ENCODE assay signal across 15 cellular contexts in genomic region chr3:153830552-153830951, GRCh38.
DNase-seq lines count a peak whose midpoint lies in the region; ATAC-seq and TF ChIP-seq lines count a peak whose summit lies in the region.
"Had no signal": no experiment of that assay in that cellular context is flagged by ENCODE, and none has a peak within 500 bp of the region (broad histone marks: within the 10 kb centered on the region; RNA-seq: fewer than 3 reads in every experiment).

No MANE protein-coding gene starts in this region.

- no peak for TF ChIP-seq RAD21 in SK-N-SH (IDR thresholded peaks at IDR 0.05; ENCODE audit: low read length)
- TF ChIP-seq RAD21 in liver (IDR thresholded peaks at IDR 0.05): no peak

- H3K9ac ChIP-seq in SK-N-SH (no peak overlapping the region), liver (ENCODE audit: low read depth in 1 of 2, low read length in 2 of 2) (no peak overlapping the region)

- POLR2A ChIA-PET in SK-N-SH (lab: Yijun Ruan, JAX): no interaction called here

- no peaks in the 10 kb centered on the region for H4K20me1 ChIP-seq in SK-N-SH (ENCODE audit: insufficient read depth)

- H3K36me3 ChIP-seq in SK-N-SH (replicated peaks in 1 of 2; ENCODE audit: control insufficient read depth in 1 of 2, insufficient read depth in 2 of 2, low read length in 1 of 2) (no peaks in the 10 kb centered on the region), liver (ENCODE audit: control insufficient read depth in 4 of 4, insufficient read depth in 3 of 4, low read depth in 1 of 4, low read length in 3 of 4) (no peaks in the 10 kb centered on the region)
- H3K36me3 ChIP-seq: HAP-1 had no signal

- ATAC-seq in SK-N-SH treated with all-trans-retinoic acid at 6 μM for 48 hours: no peak
- no peak for ATAC-seq in GM19351 (IDR thresholded peaks at IDR 0.05; ENCODE audit: unreplicated experiment)

- no peak for TF ChIP-seq CTCF in SK-N-SH (IDR thresholded peaks at IDR 0.05)
- no peak for TF ChIP-seq CTCF in liver (IDR thresholded peaks at IDR 0.05; ENCODE audit: low read depth, low read length, missing input control)

- DNase-seq in SK-N-SH (no peak), NCI-H774 (lab: John Stamatoyannopoulos, UW) (peak; percentile 15), epithelial cell of prostate (ENCODE audit: low read depth, low spot score) (no peak), UCSD-AML1 (lab: John Stamatoyannopoulos, UW; ENCODE audit: unreplicated experiment) (no peak), DMS153 (lab: John Stamatoyannopoulos, UW) (no peak)
- DNase-seq: C1 segment of cervical spinal cord; CD4-positive, alpha-beta T cell; DMS79 treated with DMSO at 0.1 percent for 48 hours; EL; GOT3; HFFc6 had no signal

- CTCF ChIA-PET in SK-N-SH (lab: Yijun Ruan, JAX): no interaction called here

- H3K9me3 ChIP-seq in SK-N-SH (no peaks in the 10 kb centered on the region), liver (ENCODE audit: control insufficient read depth in 4 of 4, low read length in 3 of 4) (peaks cover 0 to 10% (median 0%) of the 10 kb centered on the region in 4 donors)
- H3K9me3 ChIP-seq: HAP-1 had no signal

- H3K9me2 ChIP-seq in SK-N-SH: no peaks in the 10 kb centered on the region

- H3K4me3 ChIP-seq in SK-N-SH (ENCODE audit: low read depth in 2 of 2, low read length in 1 of 2) (no peak overlapping the region), liver (ENCODE audit: low read depth in 1 of 3, low read length in 3 of 3) (no peak overlapping the region)
- H3K4me3 ChIP-seq: HAP-1 had no signal

- H2AFZ ChIP-seq in SK-N-SH (ENCODE audit: low read depth): peak overlapping the region; percentile 53

- H3K27ac ChIP-seq in SK-N-SH (ENCODE audit: low read depth in 2 of 2, low read length in 1 of 2): no peak overlapping the region
- H3K27ac ChIP-seq in epithelial cell of prostate: peak overlapping the region; percentile 95
- H3K27ac ChIP-seq in liver (ENCODE audit: low read depth in 1 of 2, low read length in 2 of 2): no peak overlapping the region

- H3K4me1 ChIP-seq in SK-N-SH (ENCODE audit: control insufficient read depth in 1 of 2, insufficient read depth in 2 of 2, low read depth in 1 of 2, low read length in 1 of 2) (peaks cover 0 to 5% of the 10 kb centered on the region in 2 experiments; a peak in 1 of 4 replicates), liver (ENCODE audit: control insufficient read depth in 4 of 4, insufficient read depth in 4 of 4, low read length in 3 of 4) (peaks cover 0 to 10% (median 4%) of the 10 kb centered on the region in 4 donors)
- H3K4me1 ChIP-seq: HAP-1 had no signal

- no peak for TF ChIP-seq EP300 in SK-N-SH (IDR thresholded peaks at IDR 0.05; ENCODE audit: borderline replicate concordance in 1 of 2, low read depth in 1 of 2, low read length in 1 of 2)

- H3K27me3 ChIP-seq in SK-N-SH (ENCODE audit: insufficient read depth) (no peaks in the 10 kb centered on the region), liver (ENCODE audit: control insufficient read depth in 4 of 4, insufficient read depth in 4 of 4, low read length in 3 of 4) (peaks cover 0 to 5% (median 0%) of the 10 kb centered on the region in 4 donors)

- H3K79me2 ChIP-seq in SK-N-SH (ENCODE audit: insufficient read depth): no peaks in the 10 kb centered on the region

- no peak overlapping the region; the same call in 1 of the 2 replicates for H3K4me2 ChIP-seq in SK-N-SH

- 45% methylated on average over 1 of the region's 1 CpG for WGBS in SK-N-SH (ENCODE audit: low lambda C conversion rate)
- WGBS in liver: 33% methylated on average over 1 of the region's 1 CpG

- no peaks in the 10 kb centered on the region for H3F3A ChIP-seq in SK-N-SH (replicated peaks; ENCODE audit: insufficient read depth)

TF ChIP-seq in SK-N-SH, 30 proteins besides CTCF, POLR2A, EP300 and RAD21:
- TF ChIP-seq TCF12 (IDR thresholded peaks at IDR 0.05) (no peak), USF1 (IDR thresholded peaks at IDR 0.05; ENCODE audit: borderline replicate concordance, low read depth) (no peak), TAF1 (IDR thresholded peaks at IDR 0.05; ENCODE audit: borderline replicate concordance, low read depth, low read length) (no peak), RCOR1 (IDR thresholded peaks at IDR 0.05; ENCODE audit: low read length) (no peak), MEF2A (IDR thresholded peaks at IDR 0.05; ENCODE audit: borderline replicate concordance, low read depth) (no peak)

TF ChIP-seq in SK-N-SH treated with all-trans-retinoic acid at 6 μM for 48 hours, 23 proteins besides CTCF, POLR2A, EP300 and RAD21 (continues in another document):
- no peak for TF ChIP-seq PPARA (CRISPR knock-in tag; IDR thresholded peaks at IDR 0.05; ENCODE audit: borderline replicate concordance)
- no peak for TF ChIP-seq GLIS3 (CRISPR knock-in tag; IDR thresholded peaks at IDR 0.05)
- no peak for TF ChIP-seq ZNF70 (CRISPR knock-in tag; IDR thresholded peaks at IDR 0.05)
- TF ChIP-seq TSHZ2 (CRISPR knock-in tag; IDR thresholded peaks at IDR 0.05): no peak
- no peak for TF ChIP-seq ISL1 (CRISPR knock-in tag; IDR thresholded peaks at IDR 0.05)
- no peak for TF ChIP-seq TOX (CRISPR knock-in tag; IDR thresholded peaks at IDR 0.05; ENCODE audit: borderline replicate concordance)
- TF ChIP-seq CSDC2 (CRISPR knock-in tag; IDR thresholded peaks at IDR 0.05): no peak
- TF ChIP-seq ZNF565 (CRISPR knock-in tag; conservative IDR thresholded peaks at IDR 0.05; ENCODE audit: low read depth): no peak
- no peak for TF ChIP-seq OSR1 (CRISPR knock-in tag; IDR thresholded peaks at IDR 0.05)
- no peak for TF ChIP-seq ZC3H10 (CRISPR knock-in tag; IDR thresholded peaks at IDR 0.05)
- no peak for TF ChIP-seq ESRRG (CRISPR knock-in tag; IDR thresholded peaks at IDR 0.05)

TF ChIP-seq in liver, 16 proteins besides CTCF, POLR2A, EP300 and RAD21:
- peak; percentile 52 to 70 for TF ChIP-seq HNF4A (conservative IDR thresholded peaks at IDR 0.05)
- TF ChIP-seq EGR1 (IDR thresholded peaks at IDR 0.05; ENCODE audit: low read depth in 2 of 2): no peak
